ENCODE assay signal across 21 cellular contexts in genomic region chr7:121803041-121803440, GRCh38.
DNase-seq lines count a peak whose midpoint lies in the region; ATAC-seq and TF ChIP-seq lines count a peak whose summit lies in the region.
"Had no signal": no experiment of that assay in that cellular context is flagged by ENCODE, and none has a peak within 500 bp of the region (broad histone marks: within the 10 kb centered on the region; RNA-seq: fewer than 3 reads in every experiment).

No MANE protein-coding gene starts in this region.

- intact Hi-C loops in Calu3 (cut with micrococcal nuclease; ENCODE audit: unreplicated experiment) = no loop called here

- ATAC-seq in esophagus mucosa (peak; percentile 90), GM21390 (IDR thresholded peaks at IDR 0.05; ENCODE audit: unreplicated experiment) (no peak)
- ATAC-seq: GM23338 had no signal

- no peaks in the 10 kb centered on the region for H3K36me3 Mint-ChIP-seq in Calu3 (ENCODE audit: insufficient read depth, unreplicated experiment)

- no peak for TF ChIP-seq CTCF in Calu3 (IDR thresholded peaks at IDR 0.05; ENCODE audit: unreplicated experiment)

- no TSS peak for BruUV-seq in Calu3 (replicated peaks; lab: Mats Ljungman, UMichigan)

- no peaks in the 10 kb centered on the region for H3K27me3 Mint-ChIP-seq in Calu3 (ENCODE audit: unreplicated experiment)
- H3K27me3 Mint-ChIP-seq: B cell, IgD-negative memory B cell had no signal

- H3K4me3 Mint-ChIP-seq in Calu3 (ENCODE audit: low read depth, unreplicated experiment) = no peak overlapping the region
- H3K4me3 Mint-ChIP-seq: B cell, GM23338, IgD-negative memory B cell had no signal

- H3K9me3 Mint-ChIP-seq in Calu3 (ENCODE audit: low read depth, unreplicated experiment) = peaks cover 2% of the 10 kb centered on the region

- DNase-seq in NCI-H1417 (lab: John Stamatoyannopoulos, UW) = peak in 2 of 3 experiments; percentile 14 to 54
- DNase-seq in NCI-H1417 treated with DMSO at 0.1 percent for 48 hours (lab: John Stamatoyannopoulos, UW) = no peak
- peak; percentile 13 for DNase-seq in NCI-H69 (lab: John Stamatoyannopoulos, UW)
- DNase-seq in pons (ENCODE audit: low spot score) = peak; percentile 20
- no peak for DNase-seq in Calu3
- DNase-seq in activated CD4-positive, alpha-beta T cell treated with anti-CD3 and anti-CD28 coated beads, Interleukin-2, amount 50 U/mL, for 1 hour = no peak
- DNase-seq: 8988T, DMS153, GF-D8, HCEC 1CT, Kasumi-1, MM.1S, NCI-H1105, NCI-H1930, NCI-H2171 treated with DMSO at 0.1 percent for 48 hours, SHP77 had no signal

- CTCF ChIA-PET in Calu3 (lab: Charles Lee) = no interaction called here

- H3K27ac Mint-ChIP-seq in Calu3 (ENCODE audit: unreplicated experiment) = no peak overlapping the region
- H3K27ac Mint-ChIP-seq: B cell, GM23338, IgD-negative memory B cell had no signal

- H3K4me1 Mint-ChIP-seq in Calu3 (ENCODE audit: low read depth, unreplicated experiment) = no peaks in the 10 kb centered on the region
- H3K4me1 Mint-ChIP-seq: B cell had no signal

Comparison
In these comparisons a context has a peak if more than half of its experiments do, and no peak if none do; other contexts are left out.
1. DNase-seq: peak in NCI-H1417 (2 of 3), NCI-H69 (single experiment) and pons (single experiment); none in NCI-H1417 treated with DMSO at 0.1 percent for 48 hours (single experiment), Calu3 (single experiment) and activated CD4-positive, alpha-beta T cell treated with anti-CD3 and anti-CD28 coated beads, Interleukin-2, amount 50 U/mL, for 1 hour (single experiment).